ENCODE assay signal across 22 cellular contexts in genomic region chr5:40210705-40211104, GRCh38.
DNase-seq lines count a peak whose midpoint lies in the region; ATAC-seq and TF ChIP-seq lines count a peak whose summit lies in the region.
"Had no signal": no experiment of that assay in that cellular context is flagged by ENCODE, and none has a peak within 500 bp of the region (broad histone marks: within the 10 kb centered on the region; RNA-seq: fewer than 3 reads in every experiment).

No MANE protein-coding gene starts in this region.

- CTCF ChIA-PET in WTC11 (lab: Charles Lee): no interaction called here

- POLR2A ChIA-PET in WTC11 (lab: Charles Lee): no interaction called here

- no peaks in the 10 kb centered on the region for H3K27me3 Mint-ChIP-seq in activated CD4-positive, alpha-beta T cell treated with anti-CD3 and anti-CD28 coated beads, Interleukin-2, amount 10 ng/mL, durations not matched to agents 24 days and 14 days
- peaks cover 0 to 9% of the 10 kb centered on the region in 2 donors for H3K27me3 Mint-ChIP-seq in natural killer cell treated with Interleukin-12 subunit alpha and Interleukin-12 subunit beta and Interleukin-15 and Interleukin-18, amount 100 ng/mL, for 72 hours
- H3K27me3 Mint-ChIP-seq in natural killer cell (ENCODE audit: low read depth in 2 of 2) (peaks cover 11 to 26% of the 10 kb centered on the region in 2 donors), WTC11 (ENCODE audit: low read depth) (no peaks in the 10 kb centered on the region)
- peaks cover 7% of the 10 kb centered on the region for H3K27me3 Mint-ChIP-seq in activated naive CD8-positive, alpha-beta T cell treated with anti-CD3 and anti-CD28 coated beads for 36 hours

- no peak for DNase-seq in activated CD4-positive, alpha-beta T cell treated with anti-CD3 and anti-CD28 coated beads, Interleukin-2, amount 10 ng/mL, durations not matched to agents 24 days and 14 days
- no peak for DNase-seq in activated CD4-positive, alpha-beta T cell treated with anti-CD3 and anti-CD28 coated beads, Interleukin-2, amount 50 U/mL, for 48 hours
- DNase-seq in natural killer cell treated with Interleukin-12 subunit alpha and Interleukin-12 subunit beta and Interleukin-15 and Interleukin-18, amount 100 ng/mL, for 72 hours (ENCODE audit: low spot score): no peak
- DNase-seq in natural killer cell (no peak), fibroblast of peridontal ligament (ENCODE audit: extremely low read depth) (peak; percentile 49), WTC11 (ENCODE audit: low spot score) (no peak)
- no peak for DNase-seq in activated naive CD8-positive, alpha-beta T cell treated with anti-CD3 and anti-CD28 coated beads for 36 hours
- DNase-seq: 8988T, ACHN, Calu3, DMS79 treated with DMSO at 0.1 percent for 48 hours, GF-D8, NCI-H1092, NCI-H1417 treated with DMSO at 0.1 percent for 48 hours, NCI-H1694 treated with DMSO at 0.1 percent for 48 hours, NCI-H2081, NCI-H2227 treated with DMSO at 0.1 percent for 48 hours, NCI-H526 treated with DMSO at 0.1 percent for 48 hours, SHP77 had no signal

- peaks cover 10% of the 10 kb centered on the region for H3K9me3 Mint-ChIP-seq in activated CD4-positive, alpha-beta T cell treated with anti-CD3 and anti-CD28 coated beads, Interleukin-2, amount 10 ng/mL, durations not matched to agents 24 days and 14 days
- H3K9me3 Mint-ChIP-seq in natural killer cell treated with Interleukin-12 subunit alpha and Interleukin-12 subunit beta and Interleukin-15 and Interleukin-18, amount 100 ng/mL, for 72 hours: no peaks in the 10 kb centered on the region
- H3K9me3 Mint-ChIP-seq in natural killer cell: no peaks in the 10 kb centered on the region
- H3K9me3 Mint-ChIP-seq in activated naive CD8-positive, alpha-beta T cell treated with anti-CD3 and anti-CD28 coated beads for 36 hours: no peaks in the 10 kb centered on the region
- H3K9me3 Mint-ChIP-seq in WTC11: no peaks in the 10 kb centered on the region
- H3K9me3 Mint-ChIP-seq: IgD-negative memory B cell had no signal

- intact Hi-C loops in activated CD4-positive, alpha-beta T cell treated with anti-CD3 and anti-CD28 coated beads, Interleukin-2, amount 10 ng/mL, durations not matched to agents 24 days and 14 days (cut with micrococcal nuclease): no loop called here
- intact Hi-C loops in natural killer cell (cut with micrococcal nuclease): no loop called here

- peak overlapping the region; percentile 53 for H3K27ac Mint-ChIP-seq in activated CD4-positive, alpha-beta T cell treated with anti-CD3 and anti-CD28 coated beads, Interleukin-2, amount 10 ng/mL, durations not matched to agents 24 days and 14 days
- peak overlapping the region; percentile 14 to 79 for H3K27ac Mint-ChIP-seq in natural killer cell treated with Interleukin-12 subunit alpha and Interleukin-12 subunit beta and Interleukin-15 and Interleukin-18, amount 100 ng/mL, for 72 hours
- no peak overlapping the region for H3K27ac Mint-ChIP-seq in natural killer cell
- peak overlapping the region; percentile 86 for H3K27ac Mint-ChIP-seq in activated naive CD8-positive, alpha-beta T cell treated with anti-CD3 and anti-CD28 coated beads for 36 hours
- H3K27ac Mint-ChIP-seq in WTC11: no peak overlapping the region
- H3K27ac Mint-ChIP-seq: IgD-negative memory B cell had no signal

- peaks cover 2% of the 10 kb centered on the region for H3K36me3 Mint-ChIP-seq in activated CD4-positive, alpha-beta T cell treated with anti-CD3 and anti-CD28 coated beads, Interleukin-2, amount 10 ng/mL, durations not matched to agents 24 days and 14 days (ENCODE audit: low read depth)
- peaks cover 4% of the 10 kb centered on the region for H3K36me3 Mint-ChIP-seq in natural killer cell treated with Interleukin-12 subunit alpha and Interleukin-12 subunit beta and Interleukin-15 and Interleukin-18, amount 100 ng/mL, for 72 hours
- H3K36me3 Mint-ChIP-seq in natural killer cell (no peaks in the 10 kb centered on the region), WTC11 (no peaks in the 10 kb centered on the region)
- peaks cover 1% of the 10 kb centered on the region for H3K36me3 Mint-ChIP-seq in activated naive CD8-positive, alpha-beta T cell treated with anti-CD3 and anti-CD28 coated beads for 36 hours
- H3K36me3 Mint-ChIP-seq: IgD-negative memory B cell had no signal

- peaks cover 9% of the 10 kb centered on the region for H3K4me1 Mint-ChIP-seq in activated CD4-positive, alpha-beta T cell treated with anti-CD3 and anti-CD28 coated beads, Interleukin-2, amount 10 ng/mL, durations not matched to agents 24 days and 14 days
- no peaks in the 10 kb centered on the region for H3K4me1 Mint-ChIP-seq in natural killer cell treated with Interleukin-12 subunit alpha and Interleukin-12 subunit beta and Interleukin-15 and Interleukin-18, amount 100 ng/mL, for 72 hours (ENCODE audit: low read depth in 2 of 2)
- no peaks in the 10 kb centered on the region for H3K4me1 Mint-ChIP-seq in natural killer cell
- peaks cover 22% of the 10 kb centered on the region for H3K4me1 Mint-ChIP-seq in activated naive CD8-positive, alpha-beta T cell treated with anti-CD3 and anti-CD28 coated beads for 36 hours
- H3K4me1 Mint-ChIP-seq in WTC11: no peaks in the 10 kb centered on the region

- H3K4me3 Mint-ChIP-seq in activated CD4-positive, alpha-beta T cell treated with anti-CD3 and anti-CD28 coated beads, Interleukin-2, amount 10 ng/mL, durations not matched to agents 24 days and 14 days: no peak overlapping the region
- H3K4me3 Mint-ChIP-seq in natural killer cell treated with Interleukin-12 subunit alpha and Interleukin-12 subunit beta and Interleukin-15 and Interleukin-18, amount 100 ng/mL, for 72 hours: no peak overlapping the region
- H3K4me3 Mint-ChIP-seq in natural killer cell (no peak overlapping the region), WTC11 (no peak overlapping the region)
- no peak overlapping the region for H3K4me3 Mint-ChIP-seq in activated naive CD8-positive, alpha-beta T cell treated with anti-CD3 and anti-CD28 coated beads for 36 hours
- H3K4me3 Mint-ChIP-seq: IgD-negative memory B cell had no signal

- TF ChIP-seq CTCF in natural killer cell (IDR thresholded peaks at IDR 0.05) (no peak), WTC11 (IDR thresholded peaks at IDR 0.05) (no peak)

- no peak for ATAC-seq in natural killer cell treated with Interleukin-12 subunit alpha and Interleukin-12 subunit beta and Interleukin-15 and Interleukin-18, amount 100 ng/mL, for 72 hours
- ATAC-seq in natural killer cell (no peak), HG02642 (IDR thresholded peaks at IDR 0.05; ENCODE audit: poor library complexity, unreplicated experiment) (no peak), WTC11 (no peak)
- ATAC-seq: Panc1 had no signal

TF ChIP-seq in WTC11, 78 proteins besides CTCF, POLR2A, EP300 and RAD21 (continues in another document):
- TF ChIP-seq NR2C2 (CRISPR knock-in tag; IDR thresholded peaks at IDR 0.05) (no peak), ZNF416 (CRISPR knock-in tag; IDR thresholded peaks at IDR 0.05) (no peak), FOXK1 (CRISPR knock-in tag; IDR thresholded peaks at IDR 0.05) (no peak), ZNF138 (CRISPR knock-in tag; conservative IDR thresholded peaks at IDR 0.05) (no peak), MYBL2 (CRISPR knock-in tag; IDR thresholded peaks at IDR 0.05) (no peak), E2F4 (CRISPR knock-in tag; IDR thresholded peaks at IDR 0.05; ENCODE audit: borderline replicate concordance, low read depth) (no peak), PRDM15 (CRISPR knock-in tag; IDR thresholded peaks at IDR 0.05) (no peak), E2F5 (CRISPR knock-in tag; IDR thresholded peaks at IDR 0.05) (no peak), NFYB (CRISPR knock-in tag; conservative IDR thresholded peaks at IDR 0.05; ENCODE audit: low read depth) (no peak), GRHL2 (CRISPR knock-in tag; IDR thresholded peaks at IDR 0.05; ENCODE audit: insufficient replicate concordance, severe bottlenecking) (no peak)

Comparison
In these comparisons a context has a peak if more than half of its experiments do, and no peak if none do; other contexts are left out.
1. H3K27ac Mint-ChIP-seq: peak in activated CD4-positive, alpha-beta T cell treated with anti-CD3 and anti-CD28 coated beads, Interleukin-2, amount 10 ng/mL, durations not matched to agents 24 days and 14 days (single experiment), natural killer cell treated with Interleukin-12 subunit alpha and Interleukin-12 subunit beta and Interleukin-15 and Interleukin-18, amount 100 ng/mL, for 72 hours (2 of 2) and activated naive CD8-positive, alpha-beta T cell treated with anti-CD3 and anti-CD28 coated beads for 36 hours (single experiment); none in natural killer cell (0 of 2) and WTC11 (single experiment).